In the genomic region with DNA sequence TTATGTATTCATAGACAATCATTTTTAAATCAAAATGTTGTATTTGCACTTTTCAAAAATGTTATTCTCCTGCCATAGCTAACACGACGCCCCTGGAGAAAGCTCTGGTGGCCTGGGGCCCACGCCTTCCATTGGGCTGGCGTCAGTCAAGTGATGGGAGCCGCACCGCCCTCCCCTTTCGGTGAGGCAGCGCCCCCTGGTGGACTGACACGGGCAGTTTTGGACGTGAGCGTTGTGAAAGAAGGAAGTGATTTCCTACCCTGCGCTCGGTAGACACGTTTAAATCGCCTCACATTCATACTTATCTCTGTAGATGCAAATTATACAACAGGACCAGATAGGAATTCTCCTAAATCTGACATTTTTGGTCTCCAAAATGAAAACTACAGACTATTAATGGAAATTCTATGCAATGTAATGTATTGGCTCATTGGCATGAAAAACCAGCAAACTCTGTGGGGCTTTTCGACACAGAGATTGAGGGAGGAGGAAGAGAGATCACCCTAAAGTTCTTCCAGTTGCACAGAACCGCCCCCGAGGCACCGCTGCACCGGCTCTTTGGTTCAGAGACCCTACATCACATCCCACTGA, we compare ENCODE assay signal across 8 cellular contexts.
DNase-seq lines count a peak whose midpoint lies in the region; ATAC-seq and TF ChIP-seq lines count a peak whose summit lies in the region.

No MANE protein-coding gene starts in this region.

- H3K4me1 Mint-ChIP-seq in activated T-cell treated with anti-CD3 and anti-CD28 coated beads, Interleukin-2, amount 50 U/mL, for 24 hours (ENCODE audit: low read depth): no peaks in the 10 kb centered on the region

- no peak for TF ChIP-seq POLR2A in gastrocnemius medialis (IDR thresholded peaks at IDR 0.05)

- H3K9me3 ChIP-seq in gastrocnemius medialis: no peaks in the 10 kb centered on the region

- H3K36me3 ChIP-seq in gastrocnemius medialis: no peaks in the 10 kb centered on the region

- no peak overlapping the region for H3K27ac ChIP-seq in gastrocnemius medialis

- in situ Hi-C loops in gastrocnemius medialis (cut with MboI; ENCODE audit: low sequenced_read_pairs in 4 of 4): loop anchor here in 2 of 4 donors (10.0 to 25.0 kb wide), 2 partner anchors 371 to 379 kb away; no protein-coding TSS in a partner anchor

- ATAC-seq in HG02642 (IDR thresholded peaks at IDR 0.05; ENCODE audit: poor library complexity, unreplicated experiment) (peak; percentile 85), left cardiac atrium (peak; percentile 83 to 84), gastrocnemius medialis (peak; percentile 56 to 74)

- no peaks in the 10 kb centered on the region for H3K27me3 ChIP-seq in gastrocnemius medialis

- H3K9me3 Mint-ChIP-seq in activated T-cell treated with anti-CD3 and anti-CD28 coated beads, Interleukin-2, amount 50 U/mL, for 24 hours: no peaks in the 10 kb centered on the region

- H3K4me3 ChIP-seq in gastrocnemius medialis: no peak overlapping the region

- H3K4me1 ChIP-seq in gastrocnemius medialis: no peaks in the 10 kb centered on the region

- H3K36me3 Mint-ChIP-seq in activated T-cell treated with anti-CD3 and anti-CD28 coated beads, Interleukin-2, amount 50 U/mL, for 24 hours (ENCODE audit: low read depth): no peaks in the 10 kb centered on the region

- no peak overlapping the region for H3K4me3 Mint-ChIP-seq in activated T-cell treated with anti-CD3 and anti-CD28 coated beads, Interleukin-2, amount 50 U/mL, for 24 hours

- H3K27ac Mint-ChIP-seq in activated T-cell treated with anti-CD3 and anti-CD28 coated beads, Interleukin-2, amount 50 U/mL, for 24 hours: no peak overlapping the region

- H3K27me3 Mint-ChIP-seq in activated T-cell treated with anti-CD3 and anti-CD28 coated beads, Interleukin-2, amount 50 U/mL, for 24 hours: no peaks in the 10 kb centered on the region

- peak; percentile 77 for DNase-seq in activated CD4-positive, alpha-beta T cell treated with anti-CD3 and anti-CD28 coated beads for 48 hours
- no peak for DNase-seq in activated CD4-positive, alpha-beta T cell treated with anti-CD3 and anti-CD28 coated beads for 4 hours
- peak; percentile 52 for DNase-seq in NCI-H146 treated with DMSO at 0.1 percent for 48 hours (lab: John Stamatoyannopoulos, UW; ENCODE audit: unreplicated experiment)
- DNase-seq in activated T-cell treated with anti-CD3 and anti-CD28 coated beads, Interleukin-2, amount 50 U/mL, for 24 hours: peak; percentile 50
- DNase-seq in left cardiac atrium: peak; percentile 59
- DNase-seq in gastrocnemius medialis: peak; percentile 8 to 31
- DNase-seq in dedifferentiated amniotic fluid mesenchymal stem cell (ENCODE audit: extremely low spot score): no peak

- intact Hi-C loops in left cardiac atrium (cut with DNase I): loop anchor here in 1 of 2 donors (5.0 kb wide), 1 partner anchor 1409 kb away; no protein-coding TSS in a partner anchor
- intact Hi-C loops in gastrocnemius medialis (cut with DNase I; ENCODE audit: low total_unique reads): loop anchor here (2.0 kb wide), 1 partner anchor 373 kb away; no protein-coding TSS in a partner anchor

- peak; percentile 41 to 75 (median 73) for TF ChIP-seq CTCF in gastrocnemius medialis (IDR thresholded peaks at IDR 0.05 in 4 of 5, conservative IDR thresholded peaks at IDR 0.05 in 1 of 5)

Comparison
In these comparisons a context has a peak if more than half of its experiments do, and no peak if none do; other contexts are left out.
1. DNase-seq: peak in activated CD4-positive, alpha-beta T cell treated with anti-CD3 and anti-CD28 coated beads for 48 hours (single experiment), NCI-H146 treated with DMSO at 0.1 percent for 48 hours (single experiment), activated T-cell treated with anti-CD3 and anti-CD28 coated beads, Interleukin-2, amount 50 U/mL, for 24 hours (single experiment), left cardiac atrium (single experiment) and gastrocnemius medialis (2 of 2); none in activated CD4-positive, alpha-beta T cell treated with anti-CD3 and anti-CD28 coated beads for 4 hours (0 of 2) and dedifferentiated amniotic fluid mesenchymal stem cell (single experiment).
2. Peak in every context shown above with its lines, with median percentiles within 50 percentile points of each other: ATAC-seq.